Comparison of ENCODE assay signal across 8 cellular contexts in the genomic region with DNA sequence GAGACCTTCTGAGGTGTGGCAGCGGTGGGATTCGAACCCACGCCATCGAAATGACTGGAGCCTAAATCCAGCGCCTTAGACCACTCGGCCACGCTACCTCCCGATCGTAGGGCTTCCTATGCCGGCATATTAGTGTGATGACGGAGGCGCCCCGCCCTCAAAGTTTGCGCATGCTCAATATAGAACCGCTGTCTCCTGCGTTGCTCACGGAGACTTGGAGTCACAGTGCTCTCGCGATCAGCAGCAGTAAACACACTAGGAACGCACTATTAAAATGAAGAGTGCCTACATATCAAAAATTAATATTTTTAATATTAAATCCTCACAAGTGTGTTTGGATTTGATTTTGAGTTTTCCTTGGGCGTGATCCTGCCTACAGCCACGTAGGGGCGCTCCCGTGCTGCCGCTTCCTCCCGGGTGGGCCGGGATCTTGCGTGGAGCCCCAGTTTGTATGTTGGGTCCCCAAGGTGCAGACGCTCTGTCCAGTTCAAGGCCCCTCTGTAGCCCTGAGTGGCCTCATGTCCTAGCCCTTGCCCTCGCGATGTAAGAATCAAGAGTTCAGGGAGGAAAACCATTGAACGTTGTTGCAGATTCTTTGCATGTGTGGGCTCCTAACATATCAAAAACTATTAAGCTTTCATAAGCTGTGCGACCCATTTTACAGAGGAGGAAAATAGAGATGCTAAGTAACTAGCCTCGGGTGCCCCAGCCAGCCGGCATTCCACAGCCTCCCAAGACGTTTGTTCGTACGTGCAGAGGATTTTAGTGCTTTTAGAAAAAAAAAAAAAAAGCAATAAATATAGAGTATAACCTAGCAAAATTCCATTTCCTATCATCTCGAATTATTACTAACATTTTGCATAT. TPM values are rescaled to one million over a fixed set of nuclear protein-coding genes. Genes with fewer than 3 reads are reported as not detected.
A peak's percentile ranks its signal among the peaks of the same experiment; 100 is the strongest.
DNase-seq lines count a peak whose midpoint lies in the region; ATAC-seq and TF ChIP-seq lines count a peak whose summit lies in the region.

No MANE protein-coding gene starts in this region.

- H3K27ac ChIP-seq in A673 (ENCODE audit: low read depth, low read length, poor library complexity, severe bottlenecking) (peak overlapping the region; percentile 45), KOPT-K1 (ENCODE audit: low read depth, low read length, poor library complexity, severe bottlenecking) (peak overlapping the region; percentile 60), Peyer's patch (peak overlapping the region; percentile 48 to 77 (median 62)), esophagus muscularis mucosa (replicated peaks in 1 of 4) (peak overlapping the region; percentile 75 to 85 (median 80)), muscle layer of duodenum (ENCODE audit: low read length) (peak overlapping the region; percentile 61)

- peaks cover 0 to 7% of the 10 kb centered on the region in 2 donors for H3K9me3 Mint-ChIP-seq in activated T-cell treated with anti-CD3 and anti-CD28 coated beads, Interleukin-2, amount 50 U/mL, for 72 hours

- H3K4me1 ChIP-seq in A673 (ENCODE audit: insufficient read depth, low read length, poor library complexity, severe bottlenecking) (peaks cover 5% of the 10 kb centered on the region), Peyer's patch (peaks cover 0 to 16% (median 4%) of the 10 kb centered on the region in 4 donors), esophagus muscularis mucosa (peaks cover 8 to 48% (median 42%) of the 10 kb centered on the region in 4 donors), muscle layer of duodenum (ENCODE audit: control insufficient read depth in 1 of 2, insufficient read depth in 2 of 2, low read length in 2 of 2) (peaks cover 0 to 16% of the 10 kb centered on the region in 2 donors)

- DNase-seq in A673 (ENCODE audit: low spot score) (peak; percentile 91), Peyer's patch (peak; percentile 90 to 97 (median 95)), esophagus muscularis mucosa (ENCODE audit: extremely low spot score) (peak; percentile 98)
- DNase-seq in activated T-cell treated with anti-CD3 and anti-CD28 coated beads, Interleukin-2, amount 50 U/mL, for 72 hours = peak; percentile 89 to 93
- DNase-seq in stimulated activated CD8-positive, alpha-beta memory T cell treated with anti-CD3 and anti-CD28 coated beads, Interleukin-4, amount 100 ng/mL, for 48 hours = peak; percentile 98

- H3K36me3 ChIP-seq in A673 (ENCODE audit: insufficient read depth, low read length, poor library complexity, severe bottlenecking) (no peaks in the 10 kb centered on the region), KOPT-K1 (ENCODE audit: insufficient read depth, low read length) (no peaks in the 10 kb centered on the region), Peyer's patch (no peaks in the 10 kb centered on the region), esophagus muscularis mucosa (no peaks in the 10 kb centered on the region), muscle layer of duodenum (ENCODE audit: control insufficient read depth in 1 of 2, insufficient read depth in 2 of 2, low read length in 2 of 2) (peaks cover 0 to 5% of the 10 kb centered on the region in 2 donors)

- H3K36me3 Mint-ChIP-seq in activated T-cell treated with anti-CD3 and anti-CD28 coated beads, Interleukin-2, amount 50 U/mL, for 72 hours (ENCODE audit: insufficient read depth in 2 of 2) = peaks cover 3 to 6% of the 10 kb centered on the region in 2 donors

- TF ChIP-seq CTCF in A673 (conservative IDR thresholded peaks at IDR 0.05; ENCODE audit: low read depth, low read length) = peak; percentile 95
- TF ChIP-seq CTCF in Peyer's patch (IDR thresholded peaks at IDR 0.05) = peak; percentile 72 to 92 (median 86)
- peak; percentile 94 to 97 (median 97) for TF ChIP-seq CTCF in esophagus muscularis mucosa (IDR thresholded peaks at IDR 0.05)

- TF ChIP-seq EP300 in esophagus muscularis mucosa (IDR thresholded peaks at IDR 0.05) = no peak

- H3K4me3 Mint-ChIP-seq in activated T-cell treated with anti-CD3 and anti-CD28 coated beads, Interleukin-2, amount 50 U/mL, for 72 hours = peak overlapping the region; percentile 83 to 85

- H3K9me3 ChIP-seq in A673 (ENCODE audit: low read depth, low read length, poor library complexity, severe bottlenecking) (no peaks in the 10 kb centered on the region), KOPT-K1 (ENCODE audit: insufficient read depth, low read length, poor library complexity, severe bottlenecking) (no peaks in the 10 kb centered on the region), Peyer's patch (no peaks in the 10 kb centered on the region), esophagus muscularis mucosa (no peaks in the 10 kb centered on the region), muscle layer of duodenum (ENCODE audit: control insufficient read depth in 1 of 2, low read length in 2 of 2) (no peaks in the 10 kb centered on the region)

- H3K4me1 Mint-ChIP-seq in activated T-cell treated with anti-CD3 and anti-CD28 coated beads, Interleukin-2, amount 50 U/mL, for 72 hours (ENCODE audit: low read depth) = peaks cover 64% of the 10 kb centered on the region

- ATAC-seq in GM18907 (IDR thresholded peaks at IDR 0.05; ENCODE audit: unreplicated experiment) = peak; percentile 33
- peak; percentile 22 to 24 for ATAC-seq in activated T-cell treated with anti-CD3 and anti-CD28 coated beads, Interleukin-2, amount 50 U/mL, for 72 hours (replicated peaks in 1 of 2)

- no TSS peak for BruUV-seq in A673 (replicated peaks; lab: Mats Ljungman, UMichigan)

- H3K27ac Mint-ChIP-seq in activated T-cell treated with anti-CD3 and anti-CD28 coated beads, Interleukin-2, amount 50 U/mL, for 72 hours = peak overlapping the region; percentile 99

- H3K27me3 ChIP-seq in A673 (replicated peaks; ENCODE audit: insufficient read depth, low read depth, low read length, poor library complexity) (no peaks in the 10 kb centered on the region), Peyer's patch (no peaks in the 10 kb centered on the region), esophagus muscularis mucosa (no peaks in the 10 kb centered on the region), muscle layer of duodenum (ENCODE audit: low read depth, low read length) (no peaks in the 10 kb centered on the region)

- intact Hi-C loops in A673 (cut with micrococcal nuclease; ENCODE audit: unreplicated experiment) (loop anchor here (1.0 kb wide), 1 partner anchor 101 kb away; a partner anchor contains a TSS), esophagus muscularis mucosa (cut with DNase I) (no loop called here)

- POLR2A ChIA-PET in A673 (lab: Charles Lee; ENCODE audit: low non-redundant PET) = interaction anchor here (0.6 kb wide), 1 partner anchor 10 kb away, joined by 3 read pairs; a partner anchor contains a TSS

- CTCF ChIA-PET in A673 (lab: Charles Lee) = interaction anchor here (0.6 to 1.2 kb wide), 3 partner anchors 68 to 125 kb away, joined by 3 to 17 read pairs (median 7); no protein-coding TSS in a partner anchor

- TF ChIP-seq POLR2A in Peyer's patch (IDR thresholded peaks at IDR 0.05) (peak; percentile 21 to 45), esophagus muscularis mucosa (IDR thresholded peaks at IDR 0.05; ENCODE audit: low read depth) (no peak)

- H3K4me3 ChIP-seq in A673 (ENCODE audit: low read depth, low read length, poor library complexity, severe bottlenecking) (peak overlapping the region; percentile 67), Peyer's patch (peak overlapping the region; percentile 37 to 59 (median 46)), esophagus muscularis mucosa (peak overlapping the region; percentile 55 to 58 (median 57)), muscle layer of duodenum (ENCODE audit: low read depth in 1 of 2, low read length in 2 of 2) (peak overlapping the region; percentile 73 to 74)

- no peaks in the 10 kb centered on the region for H3K27me3 Mint-ChIP-seq in activated T-cell treated with anti-CD3 and anti-CD28 coated beads, Interleukin-2, amount 50 U/mL, for 72 hours (ENCODE audit: low read depth)

- 2% methylated on average over 39 of the region's 39 CpGs for WGBS in esophagus muscularis mucosa

RNA-seq across cellular contexts. Expression of a gene that starts 10.2 kb away (rescaled TPM):
- total RNA-seq in A673 (2021) = 14.3 and 18.4 TPM in 2 replicates
- 10 to 100 TPM; 26.9 to 46.4 (median 36.1) TPM for total RNA-seq in Peyer's patch
- 10 to 100 TPM; 19.4 to 23.9 TPM for total RNA-seq in activated T-cell treated with anti-CD3 and anti-CD28 coated beads, Interleukin-2, amount 50 U/mL, for 72 hours
- 10 to 100 TPM; 18.1 to 37.7 (median 31.6) TPM for total RNA-seq in esophagus muscularis mucosa

RNA-seq across cellular contexts. Expression of a gene that starts 33.6 kb away (rescaled TPM):
- total RNA-seq in A673 (2021) = not detected in 2 replicates
- not detected for total RNA-seq in Peyer's patch
- total RNA-seq in activated T-cell treated with anti-CD3 and anti-CD28 coated beads, Interleukin-2, amount 50 U/mL, for 72 hours = under 1 TPM in 1 of 2 donors, not detected in 1; 0.19 TPM
- not detected for total RNA-seq in esophagus muscularis mucosa

Comparison
In these comparisons a context has a peak if more than half of its experiments do, and no peak if none do; other contexts are left out.
1. Peak in every context shown above with its lines: DNase-seq, ATAC-seq, H3K4me3 ChIP-seq and H3K27ac ChIP-seq.